In the genomic region with DNA sequence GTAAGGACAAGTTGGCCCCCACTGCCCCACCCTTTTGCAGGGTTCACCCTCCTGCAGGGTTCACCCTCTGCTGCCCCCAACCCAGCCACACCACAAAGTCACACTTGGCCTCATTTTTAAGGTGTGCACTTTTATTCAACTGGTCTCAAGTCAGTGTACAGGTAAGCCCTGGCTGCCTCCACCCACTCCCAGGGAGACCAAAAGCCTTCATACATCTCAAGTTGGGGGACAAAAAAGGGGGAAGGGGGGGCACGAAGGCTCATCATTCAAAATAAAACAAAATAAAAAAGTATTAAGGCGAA, we compare ENCODE assay signal across 8 cellular contexts. TPM values are rescaled to one million over a fixed set of nuclear protein-coding genes. Genes with fewer than 3 reads are reported as not detected.
DNase-seq lines count a peak whose midpoint lies in the region; ATAC-seq, FAIRE-seq and TF ChIP-seq lines count a peak whose summit lies in the region.
"Not testable (repeated sequence)": the region's sequence is repeated elsewhere in the genome, so short reads cannot be mapped to it uniquely, and the experiment has no call there.

No MANE protein-coding gene starts in this region.

- 74% methylated on average over 2 of the region's 2 CpGs for WGBS in SK-N-SH (ENCODE audit: low lambda C conversion rate)
- 54% methylated on average over 2 of the region's 2 CpGs for WGBS in right cardiac atrium
- 54 to 70% (median 59%) methylated on average over 2 of the region's 2 CpGs for WGBS in small intestine, 3 donors

- CTCF ChIA-PET in SK-N-SH (lab: Yijun Ruan, JAX): interaction anchor here (2.1 kb wide), 1 partner anchor 32 kb away, joined by 17 read pairs; no protein-coding TSS in a partner anchor

- peak overlapping the region; percentile 94 for H3K27ac Mint-ChIP-seq in activated naive CD4-positive, alpha-beta T cell treated with anti-CD3 and anti-CD28 coated beads, Interleukin-2, amount 50 U/mL, for 24 hours
- peak overlapping the region; percentile 95 for H3K27ac Mint-ChIP-seq in dendritic cell treated with granulocyte-macrophage colony-stimulating factor and Interleukin-4, amounts not matched to agents 40 ng/mL and 50 ng/mL, for 4 days
- H3K27ac Mint-ChIP-seq in naive thymus-derived CD8-positive, alpha-beta T cell: peak overlapping the region; percentile 88 to 99 (median 96)

- H3K9me2 ChIP-seq in SK-N-SH: not testable (repeated sequence)

- intact Hi-C loops in dendritic cell treated with granulocyte-macrophage colony-stimulating factor and Interleukin-4, amounts not matched to agents 40 ng/mL and 50 ng/mL, for 4 days (cut with micrococcal nuclease); right cardiac atrium (cut with DNase I): not testable (repeated sequence)

- H3K27me3 ChIP-seq in ACC112 (ENCODE audit: insufficient read depth, low read length); HAP-1 (ENCODE audit: low read depth); SK-N-SH (ENCODE audit: insufficient read depth); right cardiac atrium (ENCODE audit: control insufficient read depth, insufficient read depth); small intestine (ENCODE audit: control insufficient read depth in 2 of 2, insufficient read depth in 2 of 2, low read length in 2 of 2): not testable (repeated sequence)

- DNase-seq in HAP-1 (ENCODE audit: low spot score in 2 of 2); SK-N-SH; naive thymus-derived CD8-positive, alpha-beta T cell; small intestine: not testable (repeated sequence)
- peak in 1 of 3 donors; percentile 63 for DNase-seq in right cardiac atrium

- POLR2A ChIA-PET in SK-N-SH (lab: Yijun Ruan, JAX): not testable (repeated sequence)
- POLR2A ChIA-PET in naive thymus-derived CD8-positive, alpha-beta T cell (lab: Charles Lee): interaction anchor here (1.2 to 2.5 kb wide), 3 partner anchors 9 to 69 kb away, joined by 4 to 32 read pairs (median 9); no protein-coding TSS in a partner anchor

- in situ Hi-C loops in HAP-1 (cut with MboI; ENCODE audit: low sequenced_read_pairs): not testable (repeated sequence)

- not testable (repeated sequence) for H2AFZ ChIP-seq in ACC112 (ENCODE audit: low read length, unreplicated experiment); SK-N-SH (ENCODE audit: low read depth)

- not testable (repeated sequence) for H3K27me3 Mint-ChIP-seq in activated naive CD4-positive, alpha-beta T cell treated with anti-CD3 and anti-CD28 coated beads, Interleukin-2, amount 50 U/mL, for 24 hours; dendritic cell treated with granulocyte-macrophage colony-stimulating factor and Interleukin-4, amounts not matched to agents 40 ng/mL and 50 ng/mL, for 4 days; naive thymus-derived CD8-positive, alpha-beta T cell

- peaks cover 72% of the 10 kb centered on the region for H4K20me1 ChIP-seq in SK-N-SH (ENCODE audit: insufficient read depth)

- H3K4me1 Mint-ChIP-seq in activated naive CD4-positive, alpha-beta T cell treated with anti-CD3 and anti-CD28 coated beads, Interleukin-2, amount 50 U/mL, for 24 hours: peaks cover 38% of the 10 kb centered on the region
- H3K4me1 Mint-ChIP-seq in dendritic cell treated with granulocyte-macrophage colony-stimulating factor and Interleukin-4, amounts not matched to agents 40 ng/mL and 50 ng/mL, for 4 days (ENCODE audit: low read depth): peaks cover 58% of the 10 kb centered on the region
- H3K4me1 Mint-ChIP-seq in naive thymus-derived CD8-positive, alpha-beta T cell: peaks cover 22 to 53% (median 40%) of the 10 kb centered on the region in 4 donors

- not testable (repeated sequence) for TF ChIP-seq CTCF in SK-N-SH (IDR thresholded peaks at IDR 0.05)

- not testable (repeated sequence) for H3K9me3 Mint-ChIP-seq in activated naive CD4-positive, alpha-beta T cell treated with anti-CD3 and anti-CD28 coated beads, Interleukin-2, amount 50 U/mL, for 24 hours; dendritic cell treated with granulocyte-macrophage colony-stimulating factor and Interleukin-4, amounts not matched to agents 40 ng/mL and 50 ng/mL, for 4 days; naive thymus-derived CD8-positive, alpha-beta T cell

- H3K4me2 ChIP-seq in SK-N-SH: peak overlapping the region; percentile 98

- H3K4me1 ChIP-seq in ACC112 (ENCODE audit: control insufficient read depth, insufficient read depth, low read length, unreplicated experiment); right cardiac atrium (ENCODE audit: control insufficient read depth, insufficient read depth, low read length); small intestine (ENCODE audit: control insufficient read depth in 2 of 2, insufficient read depth in 1 of 2, low read depth in 1 of 2, low read length in 1 of 2): not testable (repeated sequence)
- H3K4me1 ChIP-seq in HAP-1: peaks cover 27% of the 10 kb centered on the region
- H3K4me1 ChIP-seq in SK-N-SH (ENCODE audit: control insufficient read depth in 1 of 2, insufficient read depth in 2 of 2, low read depth in 1 of 2, low read length in 1 of 2): peaks cover 17 to 33% of the 10 kb centered on the region in 2 experiments; a peak in 3 of 4 replicates

- H3K9me3 ChIP-seq in HAP-1; SK-N-SH; right cardiac atrium (ENCODE audit: control insufficient read depth, low read length); small intestine (ENCODE audit: control insufficient read depth, low read depth): not testable (repeated sequence)

- H3K4me3 ChIP-seq in ACC112 (ENCODE audit: low read depth, low read length): peak overlapping the region; percentile 96
- peak overlapping the region; percentile 3; the same call in 1 of the 2 replicates for H3K4me3 ChIP-seq in HAP-1
- H3K4me3 ChIP-seq in SK-N-SH (ENCODE audit: low read depth in 2 of 2, low read length in 1 of 2): peak overlapping the region; percentile 84 to 85
- H3K4me3 ChIP-seq in right cardiac atrium (ENCODE audit: low read length): not testable (repeated sequence)
- H3K4me3 ChIP-seq in small intestine (ENCODE audit: low read depth in 1 of 2, low read length in 2 of 2): peak overlapping the region in 1 of 2 donors; percentile 0

- H3K4me3 Mint-ChIP-seq in activated naive CD4-positive, alpha-beta T cell treated with anti-CD3 and anti-CD28 coated beads, Interleukin-2, amount 50 U/mL, for 24 hours: peak overlapping the region; percentile 95
- H3K4me3 Mint-ChIP-seq in dendritic cell treated with granulocyte-macrophage colony-stimulating factor and Interleukin-4, amounts not matched to agents 40 ng/mL and 50 ng/mL, for 4 days: peak overlapping the region; percentile 92
- peak overlapping the region; percentile 95 to 100 (median 98) for H3K4me3 Mint-ChIP-seq in naive thymus-derived CD8-positive, alpha-beta T cell

- peaks cover 79% of the 10 kb centered on the region for H3F3A ChIP-seq in SK-N-SH (replicated peaks; ENCODE audit: insufficient read depth)

- peak overlapping the region; percentile 98 for H3K9ac ChIP-seq in SK-N-SH

- H3K27ac ChIP-seq in ACC112 (ENCODE audit: low read depth, low read length) (peak overlapping the region; percentile 98), SK-N-SH (ENCODE audit: low read depth in 2 of 2, low read length in 1 of 2) (peak overlapping the region; percentile 56 to 95), right cardiac atrium (ENCODE audit: low read length) (peak overlapping the region; percentile 46), small intestine (ENCODE audit: low read depth in 1 of 2, low read length in 1 of 2) (peak overlapping the region; percentile 66 to 83)

- FAIRE-seq in small intestine (lab: Jason Lieb, UNC): not testable (repeated sequence)

- H3K79me2 ChIP-seq in ACC112 (ENCODE audit: control insufficient read depth, insufficient read depth, low read length, unreplicated experiment) (peaks cover 43% of the 10 kb centered on the region), SK-N-SH (ENCODE audit: insufficient read depth) (peaks cover 60% of the 10 kb centered on the region)

- not testable (repeated sequence) for TF ChIP-seq RAD21 in SK-N-SH (IDR thresholded peaks at IDR 0.05; ENCODE audit: low read length)

- H3K36me3 ChIP-seq in ACC112 (ENCODE audit: insufficient read depth, low read length) (peaks cover 52% of the 10 kb centered on the region), HAP-1 (replicated peaks) (peaks cover 66% of the 10 kb centered on the region), SK-N-SH (replicated peaks in 1 of 2; ENCODE audit: control insufficient read depth in 1 of 2, insufficient read depth in 2 of 2, low read length in 1 of 2) (peaks cover 38 to 43% of the 10 kb centered on the region in 2 experiments), small intestine (ENCODE audit: control insufficient read depth in 2 of 2, insufficient read depth in 2 of 2, low read length in 2 of 2) (peaks cover 19% of the 10 kb centered on the region in 2 donors)

- TF ChIP-seq EP300 in SK-N-SH (IDR thresholded peaks at IDR 0.05; ENCODE audit: borderline replicate concordance in 1 of 2, low read depth in 1 of 2, low read length in 1 of 2): not testable (repeated sequence)

- H3K36me3 Mint-ChIP-seq in activated naive CD4-positive, alpha-beta T cell treated with anti-CD3 and anti-CD28 coated beads, Interleukin-2, amount 50 U/mL, for 24 hours: peaks cover 21% of the 10 kb centered on the region
- peaks cover 79% of the 10 kb centered on the region for H3K36me3 Mint-ChIP-seq in dendritic cell treated with granulocyte-macrophage colony-stimulating factor and Interleukin-4, amounts not matched to agents 40 ng/mL and 50 ng/mL, for 4 days (ENCODE audit: low read depth)
- H3K36me3 Mint-ChIP-seq in naive thymus-derived CD8-positive, alpha-beta T cell: peaks cover 20 to 44% (median 34%) of the 10 kb centered on the region in 3 donors

- ATAC-seq in right cardiac atrium; naive thymus-derived CD8-positive, alpha-beta T cell: not testable (repeated sequence)

RNA-seq across cellular contexts. Expression of a gene that starts 3.4 kb away (rescaled TPM):
- polyA plus RNA-seq in SK-N-SH (2012; rRNA removed): 2,583 and 4,707 TPM in 2 replicates
- polyA plus RNA-seq in SK-N-SH (2012; cell fraction: cytosol; rRNA removed): 3,036 and 4,390 TPM in 2 replicates
- polyA plus RNA-seq in SK-N-SH (2012; cell fraction: nucleus; rRNA removed): 4,302 and 8,336 TPM in 2 replicates
- total RNA-seq in right cardiac atrium: 1,000 to 10,000 TPM in 1 of 4 donors, 100 to 1,000 TPM in 3; 532 to 1,379 (median 904) TPM
- 1,110 TPM for polyA plus RNA-seq in right cardiac atrium
- total RNA-seq in naive thymus-derived CD8-positive, alpha-beta T cell: 1,000 to 10,000 TPM; 2,640 to 2,674 TPM
- over 10,000 TPM; 13,269 to 13,922 (median 13,518) TPM for polyA plus RNA-seq in naive thymus-derived CD8-positive, alpha-beta T cell
- polyA plus RNA-seq in small intestine: 1,000 to 10,000 TPM; 3,422 to 5,487 (median 4,014) TPM

RNA-seq across cellular contexts. Expression of a gene that starts 13.4 kb away (rescaled TPM):
- 5.7 and 6.0 TPM in 2 replicates for polyA plus RNA-seq in SK-N-SH (2012; rRNA removed)
- 2.1 and 3.7 TPM in 2 replicates for polyA plus RNA-seq in SK-N-SH (2012; cell fraction: cytosol; rRNA removed)
- polyA plus RNA-seq in SK-N-SH (2012; cell fraction: nucleus; rRNA removed): 10.9 and 11.2 TPM in 2 replicates
- 1 to 10 TPM; 5.3 to 6.4 (median 6.0) TPM for total RNA-seq in right cardiac atrium
- polyA plus RNA-seq in right cardiac atrium: 2.7 TPM
- 1 to 10 TPM; 8.1 to 9.1 TPM for total RNA-seq in naive thymus-derived CD8-positive, alpha-beta T cell
- 1 to 10 TPM in 1 of 3 donors, under 1 TPM in 2; 0.47 to 1.1 (median 0.87) TPM for polyA plus RNA-seq in naive thymus-derived CD8-positive, alpha-beta T cell
- 1 to 10 TPM; 1.1 to 3.4 (median 1.3) TPM for polyA plus RNA-seq in small intestine

Comparison
In these comparisons a context has a peak if more than half of its experiments do, and no peak if none do; other contexts are left out.
1. H3K27ac ChIP-seq: peak in every context shown above with its lines; median percentile 98 in ACC112; 76 in SK-N-SH; 74 in small intestine; 46 in right cardiac atrium.